Comparison of ENCODE assay signal across 23 cellular contexts in genomic region chr1:16006010-16006409, GRCh38. TPM values are rescaled to one million over a fixed set of nuclear protein-coding genes. Genes with fewer than 3 reads are reported as not detected.
DNase-seq lines count a peak whose midpoint lies in the region; ATAC-seq, FAIRE-seq and TF ChIP-seq lines count a peak whose summit lies in the region.
"Had no signal": no experiment of that assay in that cellular context is flagged by ENCODE, and none has a peak within 500 bp of the region (broad histone marks: within the 10 kb centered on the region; RNA-seq: fewer than 3 reads in every experiment).

No MANE protein-coding gene starts in this region.

- TF ChIP-seq EP300 in HepG2 (IDR thresholded peaks at IDR 0.05; ENCODE audit: low read depth in 2 of 2, low read length in 2 of 2) (no peak), HepG2 (CRISPR knock-in tag; IDR thresholded peaks at IDR 0.05; ENCODE audit: borderline replicate concordance) (no peak)

- no peaks in the 10 kb centered on the region for H3K27me3 Mint-ChIP-seq in activated T-helper 17 cell treated with anti-CD3 and anti-CD28 coated beads, Interleukin-2, amount 50 U/mL, for 72 hours

- intact Hi-C loops in HepG2 (cut with micrococcal nuclease; ENCODE audit: unreplicated experiment) = no loop called here
- intact Hi-C loops in right lobe of liver (cut with DNase I) = loop anchor here (5.0 to 10.0 kb wide), 2 partner anchors 49 to 51 kb away; no protein-coding TSS in a partner anchor
- intact Hi-C loops in lower lobe of right lung (cut with DNase I) = no loop called here

- ATAC-seq in HepG2 (no peak), right lobe of liver (no peak), lower lobe of right lung (no peak), HG02642 (IDR thresholded peaks at IDR 0.05; ENCODE audit: poor library complexity, unreplicated experiment) (no peak)
- ATAC-seq in activated T-helper 17 cell treated with anti-CD3 and anti-CD28 coated beads, Interleukin-2, amount 50 U/mL, for 72 hours (replicated peaks) = no peak
- ATAC-seq: HCT116 had no signal

- peaks cover 58% of the 10 kb centered on the region for H3K4me1 ChIP-seq in HepG2 (ENCODE audit: insufficient read depth, low read length)
- no peaks in the 10 kb centered on the region for H3K4me1 ChIP-seq in right lobe of liver
- no peaks in the 10 kb centered on the region for H3K4me1 ChIP-seq in lower lobe of right lung

- no peaks in the 10 kb centered on the region for H3K9me3 ChIP-seq in HepG2 (ENCODE audit: low read length)
- H3K9me3 ChIP-seq in right lobe of liver = no peaks in the 10 kb centered on the region
- H3K9me3 ChIP-seq in lower lobe of right lung = no peaks in the 10 kb centered on the region
- H3K9me3 ChIP-seq: SK-N-SH had no signal

- POLR2A ChIA-PET in HepG2 (lab: Yijun Ruan, JAX) = no interaction called here

- H3K27ac Mint-ChIP-seq in activated T-helper 17 cell treated with anti-CD3 and anti-CD28 coated beads, Interleukin-2, amount 50 U/mL, for 72 hours = peak overlapping the region; percentile 60

- FAIRE-seq in HepG2 (lab: Jason Lieb, UNC) (no peak), GM19239 (lab: Jason Lieb, UNC) (no peak)

- peaks cover 10% of the 10 kb centered on the region for H3K79me2 ChIP-seq in HepG2 (ENCODE audit: insufficient read depth, low read length)

- H3K27me3 ChIP-seq in HepG2 (ENCODE audit: control insufficient read depth in 1 of 2, insufficient read depth in 2 of 2, low read length in 2 of 2) = no peaks in the 10 kb centered on the region
- no peaks in the 10 kb centered on the region for H3K27me3 ChIP-seq in right lobe of liver
- H3K27me3 ChIP-seq in lower lobe of right lung (ENCODE audit: low read depth) = no peaks in the 10 kb centered on the region

- H3K4me3 ChIP-seq in HepG2 (replicated peaks in 1 of 3; ENCODE audit: insufficient read depth in 1 of 3, low read depth in 2 of 3, low read length in 3 of 3) (no peak overlapping the region), right lobe of liver (no peak overlapping the region), lower lobe of right lung (no peak overlapping the region)
- H3K4me3 ChIP-seq: GM23248 had no signal

- TF ChIP-seq POLR2A in HepG2 (IDR thresholded peaks at IDR 0.05; ENCODE audit: insufficient read depth in 1 of 2, low read depth in 2 of 2, low read length in 2 of 2) (no peak), right lobe of liver (IDR thresholded peaks at IDR 0.05) (no peak)

- WGBS in HepG2 (ENCODE audit: low lambda C conversion rate) = 89% methylated on average over 5 of the region's 11 CpGs
- 53% methylated on average over 3 of the region's 11 CpGs for WGBS in right lobe of liver (ENCODE audit: insufficient coverage, low coverage, low lambda C conversion rate, missing lambda C conversion rate)

- H4K20me1 ChIP-seq in HepG2 (ENCODE audit: insufficient read depth, low read length) = peaks cover 20% of the 10 kb centered on the region; the same call in 1 of the 2 replicates

- peak overlapping the region; percentile 8; the same call in 1 of the 2 replicates for H3K9ac ChIP-seq in HepG2 (ENCODE audit: insufficient read depth, low read depth, low read length)
- H3K9ac ChIP-seq: GM23248, KMS-11, SK-N-SH had no signal

- no peak overlapping the region for H3K4me3 Mint-ChIP-seq in activated T-helper 17 cell treated with anti-CD3 and anti-CD28 coated beads, Interleukin-2, amount 50 U/mL, for 72 hours

- peak overlapping the region; percentile 90; the same call in 1 of the 2 replicates for H3K4me2 ChIP-seq in HepG2 (ENCODE audit: low read depth, low read length)
- H3K4me2 ChIP-seq: KMS-11, SK-N-SH had no signal

- CTCF ChIA-PET in HepG2 (lab: Yijun Ruan, JAX; ENCODE audit: low intra/inter-chr PET ratio, low total read pairs) = no interaction called here

- peaks cover 0 to 18% of the 10 kb centered on the region in 2 experiments for H3K36me3 ChIP-seq in HepG2 (replicated peaks in 1 of 2; ENCODE audit: control insufficient read depth in 1 of 2, insufficient read depth in 2 of 2, low read length in 2 of 2)
- no peaks in the 10 kb centered on the region for H3K36me3 ChIP-seq in right lobe of liver
- no peaks in the 10 kb centered on the region for H3K36me3 ChIP-seq in lower lobe of right lung

- H2AFZ ChIP-seq in HepG2 (ENCODE audit: low read length) = no peak overlapping the region
- H2AFZ ChIP-seq: GM23248 had no signal

- no peak for TF ChIP-seq RAD21 in HepG2 (CRISPR knock-in tag; IDR thresholded peaks at IDR 0.05)

- no peaks in the 10 kb centered on the region for H3K9me3 Mint-ChIP-seq in activated T-helper 17 cell treated with anti-CD3 and anti-CD28 coated beads, Interleukin-2, amount 50 U/mL, for 72 hours
- H3K9me3 Mint-ChIP-seq: CD14-positive monocyte had no signal

- H3K4me1 Mint-ChIP-seq in activated T-helper 17 cell treated with anti-CD3 and anti-CD28 coated beads, Interleukin-2, amount 50 U/mL, for 72 hours = peaks cover 7% of the 10 kb centered on the region
- H3K4me1 Mint-ChIP-seq: CD14-positive monocyte had no signal

- no peak for TF ChIP-seq CTCF in HepG2 (CRISPR knock-in tag; IDR thresholded peaks at IDR 0.05)
- no peak for TF ChIP-seq CTCF in right lobe of liver (IDR thresholded peaks at IDR 0.05)
- no peak for TF ChIP-seq CTCF in lower lobe of right lung (IDR thresholded peaks at IDR 0.05)

- DNase-seq in HepG2 (ENCODE audit: low spot score) (no peak), right lobe of liver (no peak), lower lobe of right lung (peak; percentile 18), GM19239 (ENCODE audit: insufficient read length, low spot score) (no peak), retina (no peak)
- DNase-seq: 8988T; EL; GM23248; NCI-H1105; NCI-H2029 treated with DMSO at 0.1 percent for 48 hours; NCI-H2171; NCI-H345; NCI-H524; NCI-H774; NK-92 treated with Interleukin-12 subunit alpha and Interleukin-12 subunit beta, amount 100 ng/mL, for 24 hours; SIG-M5; SK-N-SH had no signal

- no peaks in the 10 kb centered on the region for H3K36me3 Mint-ChIP-seq in activated T-helper 17 cell treated with anti-CD3 and anti-CD28 coated beads, Interleukin-2, amount 50 U/mL, for 72 hours (ENCODE audit: low read depth)
- H3K36me3 Mint-ChIP-seq: CD14-positive monocyte had no signal

- in situ Hi-C loops in HepG2 (cut with HindIII; ENCODE audit: extremely low pct_ligation_motif_present, low pct_unique_long_range_greater_than_20kb) = no loop called here

- H3K27ac ChIP-seq in HepG2 (ENCODE audit: extremely low read length, insufficient read depth, low read length) = no peak overlapping the region
- H3K27ac ChIP-seq in right lobe of liver = no peak overlapping the region
- H3K27ac ChIP-seq in lower lobe of right lung = no peak overlapping the region
- H3K27ac ChIP-seq: GM23248, KMS-11 had no signal

- no TSS peak for BruUV-seq in HepG2 (replicated peaks; lab: Mats Ljungman, UMichigan)

RNA-seq across cellular contexts. Expression of gene SRARP, which starts 2.0 kb away (rescaled TPM):
- total RNA-seq in HepG2 (2016; rRNA removed; fragmentation: Illumina TruSeq; extraction: Trizol) (3.5 and 4.0 TPM in 2 replicates), right lobe of liver (not detected), lower lobe of right lung (0.21 TPM)
- 1.8 and 2.0 TPM in 2 replicates for total RNA-seq in HepG2 (2016; cell fraction: cytosol; rRNA removed; fragmentation: Illumina TruSeq; extraction: Trizol; ENCODE audit: low read depth)
- total RNA-seq in HepG2 (2016; cell fraction: insoluble cytoplasmic fraction; rRNA removed; fragmentation: Illumina TruSeq; extraction: Trizol) = 3.9 and 4.6 TPM in 2 replicates
- 2.3 and 2.5 TPM in 2 replicates for total RNA-seq in HepG2 (2016; cell fraction: membrane; rRNA removed; fragmentation: Illumina TruSeq; extraction: Trizol)
- total RNA-seq in HepG2 (2016; cell fraction: nucleus; rRNA removed; fragmentation: Illumina TruSeq; extraction: Trizol) = 2.1 and 2.3 TPM in 2 replicates
- 10.5 and 12.8 TPM in 2 replicates for polyA plus RNA-seq in HepG2 (2011; rRNA removed)
- polyA plus RNA-seq in HepG2 (2011; cell fraction: cytosol; rRNA removed) = 6.1 and 9.4 TPM in 2 replicates
- polyA plus RNA-seq in HepG2 (2011; cell fraction: nucleus; rRNA removed) = 6.1 and 6.7 TPM in 2 replicates
- 5.5 and 6.6 TPM in 2 replicates for polyA plus RNA-seq in HepG2 (2012)
- 1.3 and 1.6 TPM in 2 replicates for polyA plus RNA-seq in HepG2 (2016; cell fraction: cytosol; fragmentation: Illumina TruSeq; extraction: Trizol; ENCODE audit: low read depth)
- 4.9 and 5.4 TPM in 2 replicates for polyA plus RNA-seq in HepG2 (2016; cell fraction: insoluble cytoplasmic fraction; fragmentation: Illumina TruSeq; extraction: Trizol; ENCODE audit: low read depth)
- polyA plus RNA-seq in HepG2 (2016; cell fraction: membrane; fragmentation: Illumina TruSeq; extraction: Trizol; ENCODE audit: low read depth) = 1.8 TPM in 2 replicates
- polyA plus RNA-seq in HepG2 (2016; cell fraction: nucleus; fragmentation: Illumina TruSeq; extraction: Trizol; ENCODE audit: insufficient read depth, low read depth) = 2.9 and 3.2 TPM in 2 replicates
- 14.4 TPM in 1 of 2 replicates, not detected in the other for polyA minus RNA-seq in HepG2 (2011; rRNA and poly(A)+ RNA removed; ENCODE audit: low replicate concordance)
- polyA minus RNA-seq in HepG2 (2011; cell fraction: cytosol; rRNA and poly(A)+ RNA removed) = 4.5 and 6.6 TPM in 2 replicates
- 11.3 and 12.3 TPM in 2 replicates for polyA minus RNA-seq in HepG2 (2011; cell fraction: nucleus; rRNA and poly(A)+ RNA removed)
- total RNA-seq in activated T-helper 17 cell treated with anti-CD3 and anti-CD28 coated beads, Interleukin-2, amount 50 U/mL, for 72 hours = not detected
- total RNA-seq: GM23248, HT1080 had no signal
- polyA plus RNA-seq: CD14-positive monocyte, GM23248, SK-N-SH had no signal

RNA-seq across cellular contexts. Expression of gene HSPB7, which starts 11.8 kb away (rescaled TPM):
- total RNA-seq in HepG2 (2016; rRNA removed; fragmentation: Illumina TruSeq; extraction: Trizol) = not detected in 2 replicates
- total RNA-seq in HepG2 (2016; cell fraction: cytosol; rRNA removed; fragmentation: Illumina TruSeq; extraction: Trizol; ENCODE audit: low read depth) = not detected in 2 replicates
- not detected in 2 replicates for total RNA-seq in HepG2 (2016; cell fraction: insoluble cytoplasmic fraction; rRNA removed; fragmentation: Illumina TruSeq; extraction: Trizol)
- total RNA-seq in HepG2 (2016; cell fraction: membrane; rRNA removed; fragmentation: Illumina TruSeq; extraction: Trizol) = not detected in 2 replicates
- not detected in 2 replicates for total RNA-seq in HepG2 (2016; cell fraction: nucleus; rRNA removed; fragmentation: Illumina TruSeq; extraction: Trizol)
- 0.10 and 0.20 TPM in 2 replicates for polyA plus RNA-seq in HepG2 (2011; rRNA removed)
- polyA plus RNA-seq in HepG2 (2011; cell fraction: cytosol; rRNA removed) = 0.05 and 0.16 TPM in 2 replicates
- 0.31 and 0.32 TPM in 2 replicates for polyA plus RNA-seq in HepG2 (2011; cell fraction: nucleus; rRNA removed)
- 0.20 TPM in 2 replicates for polyA plus RNA-seq in HepG2 (2012)
- not detected in 2 replicates for polyA plus RNA-seq in HepG2 (2016; cell fraction: cytosol; fragmentation: Illumina TruSeq; extraction: Trizol; ENCODE audit: low read depth)
- polyA plus RNA-seq in HepG2 (2016; cell fraction: insoluble cytoplasmic fraction; fragmentation: Illumina TruSeq; extraction: Trizol; ENCODE audit: low read depth) = not detected in 2 replicates
- not detected in 2 replicates for polyA plus RNA-seq in HepG2 (2016; cell fraction: membrane; fragmentation: Illumina TruSeq; extraction: Trizol; ENCODE audit: low read depth)
- polyA plus RNA-seq in HepG2 (2016; cell fraction: nucleus; fragmentation: Illumina TruSeq; extraction: Trizol; ENCODE audit: insufficient read depth, low read depth) = not detected in 2 replicates
- polyA minus RNA-seq in HepG2 (2011; rRNA and poly(A)+ RNA removed; ENCODE audit: low replicate concordance) = 0.47 TPM in 1 of 2 replicates, not detected in the other
- not detected in 2 replicates for polyA minus RNA-seq in HepG2 (2011; cell fraction: cytosol; rRNA and poly(A)+ RNA removed)
- 0.50 TPM in 1 of 2 replicates, not detected in the other for polyA minus RNA-seq in HepG2 (2011; cell fraction: nucleus; rRNA and poly(A)+ RNA removed)
- total RNA-seq in right lobe of liver = 1 to 10 TPM in 4 of 6 experiments, under 1 TPM in 2; 0.54 to 2.0 (median 1.2) TPM
- total RNA-seq in activated T-helper 17 cell treated with anti-CD3 and anti-CD28 coated beads, Interleukin-2, amount 50 U/mL, for 72 hours = not detected
- total RNA-seq in lower lobe of right lung = 4.9 TPM
- total RNA-seq: HT1080 had no signal
- polyA plus RNA-seq: CD14-positive monocyte had no signal

RNA-seq across cellular contexts. Expression of gene CLCNKA, which starts 15.8 kb away (rescaled TPM):
- total RNA-seq in HepG2 (2016; rRNA removed; fragmentation: Illumina TruSeq; extraction: Trizol) = not detected in 2 replicates
- total RNA-seq in HepG2 (2016; cell fraction: cytosol; rRNA removed; fragmentation: Illumina TruSeq; extraction: Trizol; ENCODE audit: low read depth) = not detected in 2 replicates
- not detected in 2 replicates for total RNA-seq in HepG2 (2016; cell fraction: insoluble cytoplasmic fraction; rRNA removed; fragmentation: Illumina TruSeq; extraction: Trizol)
- total RNA-seq in HepG2 (2016; cell fraction: membrane; rRNA removed; fragmentation: Illumina TruSeq; extraction: Trizol) = not detected in 2 replicates
- not detected in 2 replicates for total RNA-seq in HepG2 (2016; cell fraction: nucleus; rRNA removed; fragmentation: Illumina TruSeq; extraction: Trizol)
- polyA plus RNA-seq in HepG2 (2011; rRNA removed) = 0.03 and 0.07 TPM in 2 replicates
- polyA plus RNA-seq in HepG2 (2011; cell fraction: cytosol; rRNA removed) = not detected in 2 replicates
- 0.47 and 1.8 TPM in 2 replicates for polyA plus RNA-seq in HepG2 (2011; cell fraction: nucleus; rRNA removed)
- 0.25 TPM in 1 of 2 replicates, not detected in the other for polyA plus RNA-seq in HepG2 (2012)
- not detected in 2 replicates for polyA plus RNA-seq in HepG2 (2016; cell fraction: cytosol; fragmentation: Illumina TruSeq; extraction: Trizol; ENCODE audit: low read depth)
- polyA plus RNA-seq in HepG2 (2016; cell fraction: insoluble cytoplasmic fraction; fragmentation: Illumina TruSeq; extraction: Trizol; ENCODE audit: low read depth) = not detected in 2 replicates
- not detected in 2 replicates for polyA plus RNA-seq in HepG2 (2016; cell fraction: membrane; fragmentation: Illumina TruSeq; extraction: Trizol; ENCODE audit: low read depth)
- not detected in 2 replicates for polyA plus RNA-seq in HepG2 (2016; cell fraction: nucleus; fragmentation: Illumina TruSeq; extraction: Trizol; ENCODE audit: insufficient read depth, low read depth)
- polyA minus RNA-seq in HepG2 (2011; rRNA and poly(A)+ RNA removed; ENCODE audit: low replicate concordance) = 0.88 TPM in 1 of 2 replicates, not detected in the other
- not detected in 2 replicates for polyA minus RNA-seq in HepG2 (2011; cell fraction: cytosol; rRNA and poly(A)+ RNA removed)
- 0.75 and 2.3 TPM in 2 replicates for polyA minus RNA-seq in HepG2 (2011; cell fraction: nucleus; rRNA and poly(A)+ RNA removed)
- total RNA-seq in right lobe of liver = under 1 TPM in 2 of 6 experiments, not detected in 4; 0.43 to 0.47 TPM
- total RNA-seq in activated T-helper 17 cell treated with anti-CD3 and anti-CD28 coated beads, Interleukin-2, amount 50 U/mL, for 72 hours = under 1 TPM in 1 of 2 donors, not detected in 1; 0.40 TPM
- total RNA-seq in lower lobe of right lung = 0.65 TPM
- total RNA-seq: GM23248, HT1080 had no signal
- polyA plus RNA-seq: CD14-positive monocyte, GM23248 had no signal

RNA-seq across cellular contexts. Expression of gene ZBTB17, which starts 30.1 kb away (rescaled TPM):
- total RNA-seq in HepG2 (2016; rRNA removed; fragmentation: Illumina TruSeq; extraction: Trizol) = 10.1 and 16.7 TPM in 2 replicates
- 7.6 and 9.2 TPM in 2 replicates for total RNA-seq in HepG2 (2016; cell fraction: cytosol; rRNA removed; fragmentation: Illumina TruSeq; extraction: Trizol; ENCODE audit: low read depth)
- 11.2 and 19.1 TPM in 2 replicates for total RNA-seq in HepG2 (2016; cell fraction: insoluble cytoplasmic fraction; rRNA removed; fragmentation: Illumina TruSeq; extraction: Trizol)
- total RNA-seq in HepG2 (2016; cell fraction: membrane; rRNA removed; fragmentation: Illumina TruSeq; extraction: Trizol) = 9.9 and 11.1 TPM in 2 replicates
- total RNA-seq in HepG2 (2016; cell fraction: nucleus; rRNA removed; fragmentation: Illumina TruSeq; extraction: Trizol) = 17.0 and 18.5 TPM in 2 replicates
- 17.0 and 21.0 TPM in 2 replicates for polyA plus RNA-seq in HepG2 (2011; rRNA removed)
- polyA plus RNA-seq in HepG2 (2011; cell fraction: cytosol; rRNA removed) = 10.1 and 18.8 TPM in 2 replicates
- polyA plus RNA-seq in HepG2 (2011; cell fraction: nucleus; rRNA removed) = 96.3 and 129 TPM in 2 replicates
- 7.7 and 12.7 TPM in 2 replicates for polyA plus RNA-seq in HepG2 (2012)
- polyA plus RNA-seq in HepG2 (2016; cell fraction: cytosol; fragmentation: Illumina TruSeq; extraction: Trizol; ENCODE audit: low read depth) = 3.5 and 3.6 TPM in 2 replicates
- polyA plus RNA-seq in HepG2 (2016; cell fraction: insoluble cytoplasmic fraction; fragmentation: Illumina TruSeq; extraction: Trizol; ENCODE audit: low read depth) = 11.1 and 12.0 TPM in 2 replicates
- 6.7 and 7.4 TPM in 2 replicates for polyA plus RNA-seq in HepG2 (2016; cell fraction: membrane; fragmentation: Illumina TruSeq; extraction: Trizol; ENCODE audit: low read depth)
- polyA plus RNA-seq in HepG2 (2016; cell fraction: nucleus; fragmentation: Illumina TruSeq; extraction: Trizol; ENCODE audit: insufficient read depth, low read depth) = 36.9 and 37.2 TPM in 2 replicates
- polyA minus RNA-seq in HepG2 (2011; rRNA and poly(A)+ RNA removed; ENCODE audit: low replicate concordance) = 46.0 and 46.5 TPM in 2 replicates
- 6.1 and 9.8 TPM in 2 replicates for polyA minus RNA-seq in HepG2 (2011; cell fraction: cytosol; rRNA and poly(A)+ RNA removed)
- polyA minus RNA-seq in HepG2 (2011; cell fraction: nucleus; rRNA and poly(A)+ RNA removed) = 14.4 and 22.9 TPM in 2 replicates
- 10 to 100 TPM in 4 of 6 experiments, 1 to 10 TPM in 2; 9.2 to 13.3 (median 11.0) TPM for total RNA-seq in right lobe of liver
- 100 to 1,000 TPM in 1 of 2 donors, 10 to 100 TPM in 1; 62.0 to 135 TPM for total RNA-seq in activated T-helper 17 cell treated with anti-CD3 and anti-CD28 coated beads, Interleukin-2, amount 50 U/mL, for 72 hours
- total RNA-seq in lower lobe of right lung = 37.7 TPM

RNA-seq across cellular contexts. Expression of gene CLCNKB, which starts 37.6 kb away (rescaled TPM):
- not detected in 2 replicates for total RNA-seq in HepG2 (2016; rRNA removed; fragmentation: Illumina TruSeq; extraction: Trizol)
- not detected in 2 replicates for total RNA-seq in HepG2 (2016; cell fraction: cytosol; rRNA removed; fragmentation: Illumina TruSeq; extraction: Trizol; ENCODE audit: low read depth)
- total RNA-seq in HepG2 (2016; cell fraction: insoluble cytoplasmic fraction; rRNA removed; fragmentation: Illumina TruSeq; extraction: Trizol) = not detected in 2 replicates
- not detected in 2 replicates for total RNA-seq in HepG2 (2016; cell fraction: membrane; rRNA removed; fragmentation: Illumina TruSeq; extraction: Trizol)
- total RNA-seq in HepG2 (2016; cell fraction: nucleus; rRNA removed; fragmentation: Illumina TruSeq; extraction: Trizol) = not detected in 2 replicates
- 0.04 TPM in 1 of 2 replicates, not detected in the other for polyA plus RNA-seq in HepG2 (2011; rRNA removed)
- not detected in 2 replicates for polyA plus RNA-seq in HepG2 (2011; cell fraction: cytosol; rRNA removed)
- polyA plus RNA-seq in HepG2 (2011; cell fraction: nucleus; rRNA removed) = 0.09 and 0.13 TPM in 2 replicates
- polyA plus RNA-seq in HepG2 (2012) = 0.08 TPM in 1 of 2 replicates, not detected in the other
- polyA plus RNA-seq in HepG2 (2016; cell fraction: cytosol; fragmentation: Illumina TruSeq; extraction: Trizol; ENCODE audit: low read depth) = not detected in 2 replicates
- polyA plus RNA-seq in HepG2 (2016; cell fraction: insoluble cytoplasmic fraction; fragmentation: Illumina TruSeq; extraction: Trizol; ENCODE audit: low read depth) = not detected in 2 replicates
- not detected in 2 replicates for polyA plus RNA-seq in HepG2 (2016; cell fraction: membrane; fragmentation: Illumina TruSeq; extraction: Trizol; ENCODE audit: low read depth)
- not detected in 2 replicates for polyA plus RNA-seq in HepG2 (2016; cell fraction: nucleus; fragmentation: Illumina TruSeq; extraction: Trizol; ENCODE audit: insufficient read depth, low read depth)
- not detected in 2 replicates for polyA minus RNA-seq in HepG2 (2011; rRNA and poly(A)+ RNA removed; ENCODE audit: low replicate concordance)
- not detected in 2 replicates for polyA minus RNA-seq in HepG2 (2011; cell fraction: cytosol; rRNA and poly(A)+ RNA removed)
- polyA minus RNA-seq in HepG2 (2011; cell fraction: nucleus; rRNA and poly(A)+ RNA removed) = not detected in 2 replicates
- total RNA-seq in right lobe of liver = not detected
- total RNA-seq in activated T-helper 17 cell treated with anti-CD3 and anti-CD28 coated beads, Interleukin-2, amount 50 U/mL, for 72 hours = under 1 TPM in 1 of 2 donors, not detected in 1; 0.13 TPM
- total RNA-seq in lower lobe of right lung = 0.18 TPM
- total RNA-seq: GM23248, HT1080 had no signal
- polyA plus RNA-seq: CD14-positive monocyte, GM23248 had no signal

Comparison
In these comparisons a context has a peak if more than half of its experiments do, and no peak if none do; other contexts are left out.
1. intact Hi-C loops: an anchor here in right lobe of liver (5.0 to 10.0 kb wide); none called in HepG2 and lower lobe of right lung.